Comparison of ENCODE assay signal across 25 cellular contexts in genomic region chrX:25534096-25534495, GRCh38.
DNase-seq lines count a peak whose midpoint lies in the region; FAIRE-seq and TF ChIP-seq lines count a peak whose summit lies in the region.
"Had no signal": no experiment of that assay in that cellular context is flagged by ENCODE, and none has a peak within 500 bp of the region (broad histone marks: within the 10 kb centered on the region; RNA-seq: fewer than 3 reads in every experiment).

No MANE protein-coding gene starts in this region.

- H3K4me3 ChIP-seq in brain microvascular endothelial cell (ENCODE audit: low read depth, low read length) = no peak overlapping the region
- H3K4me3 ChIP-seq in fibroblast of pulmonary artery (replicated peaks; ENCODE audit: low read depth, low read length) = no peak overlapping the region
- H3K4me3 ChIP-seq: HAP-1, K562, PC-9, SJSA1 had no signal

- no peaks in the 10 kb centered on the region for H3K27me3 ChIP-seq in brain microvascular endothelial cell (replicated peaks)
- H3K27me3 ChIP-seq: SJSA1 had no signal

- H3K4me1 Mint-ChIP-seq in endothelial cell (ENCODE audit: unreplicated experiment) = no peaks in the 10 kb centered on the region
- H3K4me1 Mint-ChIP-seq: B cell had no signal

- H3K27me3 Mint-ChIP-seq in endothelial cell (ENCODE audit: unreplicated experiment) = peaks cover 2% of the 10 kb centered on the region
- H3K27me3 Mint-ChIP-seq: B cell had no signal

- no peak for TF ChIP-seq CTCF in brain microvascular endothelial cell (IDR thresholded peaks at IDR 0.05; ENCODE audit: low read depth, low read length, missing control alignments)
- no peak for TF ChIP-seq CTCF in fibroblast of pulmonary artery (IDR thresholded peaks at IDR 0.05; ENCODE audit: low read length, missing control alignments)
- no peak for TF ChIP-seq CTCF in D721Med (IDR thresholded peaks at IDR 0.05; ENCODE audit: insufficient read depth, missing control alignments)
- no peak for TF ChIP-seq CTCF in endothelial cell (IDR thresholded peaks at IDR 0.05; ENCODE audit: unreplicated experiment)

- H3K27ac Mint-ChIP-seq in endothelial cell (ENCODE audit: unreplicated experiment) = no peak overlapping the region
- H3K27ac Mint-ChIP-seq: B cell; CD8-positive, alpha-beta T cell had no signal

- H3K36me3 ChIP-seq in brain microvascular endothelial cell (replicated peaks) = no peaks in the 10 kb centered on the region
- H3K36me3 ChIP-seq: HAP-1, SJSA1 had no signal

- no peaks in the 10 kb centered on the region for H3K9me3 Mint-ChIP-seq in endothelial cell (ENCODE audit: unreplicated experiment)
- H3K9me3 Mint-ChIP-seq: CD8-positive, alpha-beta T cell had no signal

- H3K36me3 Mint-ChIP-seq in endothelial cell (ENCODE audit: low read depth, unreplicated experiment) = no peaks in the 10 kb centered on the region
- H3K36me3 Mint-ChIP-seq: CD8-positive, alpha-beta T cell had no signal

- FAIRE-seq in D721Med (lab: Jason Lieb, UNC) = no peak
- FAIRE-seq: GM12892, HepG2, K562 had no signal

- DNase-seq in HT1080 (ENCODE audit: low read depth) (peak; percentile 63), brain microvascular endothelial cell (no peak), fibroblast of pulmonary artery (ENCODE audit: low read depth) (peak; percentile 6), NCI-H748 (lab: John Stamatoyannopoulos, UW; ENCODE audit: unreplicated experiment) (no peak), D721Med (ENCODE audit: insufficient read length, low spot score) (no peak), HPDE6-E6E7 (ENCODE audit: extremely low spot score) (no peak), endothelial cell (ENCODE audit: low spot score) (no peak)
- DNase-seq: CD8-positive, alpha-beta T cell; DMS153; DND-41; GOT3; NCI-H1105 treated with DMSO at 0.1 percent for 48 hours; NCI-H146; NCI-H1930; NCI-H2107; NCI-H526; PC-9; Right ventricle myocardium superior had no signal

- H3K27ac ChIP-seq in brain microvascular endothelial cell = peak overlapping the region; percentile 11
- H3K27ac ChIP-seq: C4-2B, PC-9, SJSA1 had no signal

- in situ Hi-C loops in brain microvascular endothelial cell (cut with HindIII; ENCODE audit: low pct_ligation_motif_present, low sequenced_read_pairs) = no loop called here

- no peak overlapping the region for H3K4me3 Mint-ChIP-seq in endothelial cell (ENCODE audit: unreplicated experiment)
- H3K4me3 Mint-ChIP-seq: B cell; CD8-positive, alpha-beta T cell had no signal

Comparison
In these comparisons a context has a peak if more than half of its experiments do, and no peak if none do; other contexts are left out.
1. DNase-seq: peak in HT1080 (single experiment) and fibroblast of pulmonary artery (single experiment); none in brain microvascular endothelial cell (single experiment), NCI-H748 (single experiment), D721Med (single experiment), HPDE6-E6E7 (single experiment) and endothelial cell (single experiment).